In the genomic region with DNA sequence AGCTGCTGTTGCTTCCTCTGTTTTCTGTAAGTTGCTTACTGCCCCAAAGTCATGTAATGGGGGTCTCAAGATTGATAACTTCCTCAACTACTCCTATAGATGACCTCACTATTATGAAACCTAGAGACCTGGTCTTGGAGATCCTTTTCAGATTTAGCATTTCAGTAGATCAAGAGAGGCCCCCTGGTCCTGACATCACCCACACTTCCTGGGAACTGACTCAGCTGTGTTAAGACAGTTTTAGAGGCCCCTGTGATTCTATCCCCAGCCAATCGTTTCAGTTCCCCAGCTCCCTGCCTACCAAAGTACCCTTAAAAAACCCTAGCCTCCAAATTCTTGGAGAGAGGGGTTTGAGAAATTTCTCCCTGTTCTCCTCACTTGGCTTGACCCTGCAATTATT, we compare ENCODE assay signal across 27 cellular contexts.
"Had no signal": no experiment of that assay in that cellular context is flagged by ENCODE, and none has a peak within 500 bp of the region (broad histone marks: within the 10 kb centered on the region; RNA-seq: fewer than 3 reads in every experiment).

No MANE protein-coding gene starts in this region.

- H3K36me3 ChIP-seq: brain microvascular endothelial cell, gastrocnemius medialis, left ventricle myocardium inferior, spleen, tibial nerve had no signal

- ATAC-seq: gastrocnemius medialis; mucosa of descending colon; natural killer cell treated with Interleukin-12 subunit alpha and Interleukin-12 subunit beta and Interleukin-15 and Interleukin-18, amount 100 ng/mL, for 72 hours; right cardiac atrium; stimulated activated memory B cell treated with anti-CD40 and anti-IgM and Interleukin-4, amounts not matched to agents 10 μg/mL and 1 μg/mL and 100 μg/mL, for 72 hours had no signal

- H3K27me3 ChIP-seq: brain microvascular endothelial cell, dorsolateral prefrontal cortex, gastrocnemius medialis, spleen, tibial nerve had no signal

- H3K9me3 Mint-ChIP-seq: activated naive CD4-positive, alpha-beta T cell treated with anti-CD3 and anti-CD28 coated beads for 36 hours; activated naive CD8-positive, alpha-beta T cell treated with anti-CD3 and anti-CD28 coated beads, Interleukin-2, amount 10 ng/mL, durations not matched to agents 7 days and 5 days; activated T-helper 1 cell treated with anti-CD3 and anti-CD28 coated beads, Interleukin-12 subunit alpha, Interleukin-12 subunit beta, Interleukin-2, Interleukin-4 antibody, amounts not matched to agents 30 ng/mL and 10 ng/mL and 1 ng/mL, durations not matched to agents 14 hours and 24 hours and 36 hours; natural killer cell treated with Interleukin-12 subunit alpha and Interleukin-12 subunit beta and Interleukin-15 and Interleukin-18, amount 100 ng/mL, for 72 hours; stimulated activated memory B cell treated with anti-CD40 and anti-IgM and Interleukin-4, amounts not matched to agents 10 μg/mL and 1 μg/mL and 100 μg/mL, for 72 hours; T-helper 1 cell treated with Interleukin-12 subunit alpha and Interleukin-12 subunit beta and Interleukin-4 antibody, amounts not matched to agents 30 μg/mL and 1 μg/mL, for 36 hours had no signal

- H3K27me3 Mint-ChIP-seq: stimulated activated memory B cell treated with anti-CD40 and anti-IgM and Interleukin-4, amounts not matched to agents 10 μg/mL and 1 μg/mL and 100 μg/mL, for 72 hours had no signal

- H3K4me3 Mint-ChIP-seq: activated naive CD4-positive, alpha-beta T cell treated with anti-CD3 and anti-CD28 coated beads for 36 hours; activated naive CD8-positive, alpha-beta T cell treated with anti-CD3 and anti-CD28 coated beads, Interleukin-2, amount 10 ng/mL, durations not matched to agents 7 days and 5 days; activated T-helper 1 cell treated with anti-CD3 and anti-CD28 coated beads, Interleukin-12 subunit alpha, Interleukin-12 subunit beta, Interleukin-2, Interleukin-4 antibody, amounts not matched to agents 30 ng/mL and 10 ng/mL and 1 ng/mL, durations not matched to agents 14 hours and 24 hours and 36 hours; natural killer cell treated with Interleukin-12 subunit alpha and Interleukin-12 subunit beta and Interleukin-15 and Interleukin-18, amount 100 ng/mL, for 72 hours; stimulated activated memory B cell treated with anti-CD40 and anti-IgM and Interleukin-4, amounts not matched to agents 10 μg/mL and 1 μg/mL and 100 μg/mL, for 72 hours; T-helper 1 cell treated with Interleukin-12 subunit alpha and Interleukin-12 subunit beta and Interleukin-4 antibody, amounts not matched to agents 30 μg/mL and 1 μg/mL, for 36 hours had no signal

- H3K4me1 Mint-ChIP-seq: stimulated activated memory B cell treated with anti-CD40 and anti-IgM and Interleukin-4, amounts not matched to agents 10 μg/mL and 1 μg/mL and 100 μg/mL, for 72 hours had no signal

- H3K27ac Mint-ChIP-seq: activated naive CD4-positive, alpha-beta T cell treated with anti-CD3 and anti-CD28 coated beads for 36 hours; activated naive CD8-positive, alpha-beta T cell treated with anti-CD3 and anti-CD28 coated beads, Interleukin-2, amount 10 ng/mL, durations not matched to agents 7 days and 5 days; activated T-helper 1 cell treated with anti-CD3 and anti-CD28 coated beads, Interleukin-12 subunit alpha, Interleukin-12 subunit beta, Interleukin-2, Interleukin-4 antibody, amounts not matched to agents 30 ng/mL and 10 ng/mL and 1 ng/mL, durations not matched to agents 14 hours and 24 hours and 36 hours; natural killer cell treated with Interleukin-12 subunit alpha and Interleukin-12 subunit beta and Interleukin-15 and Interleukin-18, amount 100 ng/mL, for 72 hours; stimulated activated memory B cell treated with anti-CD40 and anti-IgM and Interleukin-4, amounts not matched to agents 10 μg/mL and 1 μg/mL and 100 μg/mL, for 72 hours; T-helper 1 cell treated with Interleukin-12 subunit alpha and Interleukin-12 subunit beta and Interleukin-4 antibody, amounts not matched to agents 30 μg/mL and 1 μg/mL, for 36 hours had no signal

- H3K9me3 ChIP-seq: gastrocnemius medialis, left ventricle myocardium inferior, mucosa of descending colon, spleen, tibial nerve had no signal

- H3K4me1 ChIP-seq: gastrocnemius medialis, left ventricle myocardium inferior, spleen, tibial nerve had no signal

- DNase-seq: activated CD4-positive, alpha-beta T cell treated with anti-CD3 and anti-CD28 coated beads, Interleukin-2, amount 50 U/mL, for 4 hours; activated CD4-positive, CD25-positive, alpha-beta regulatory T cell treated with anti-CD3 and anti-CD28 coated beads, Interleukin-2, amount 50 U/mL, for 72 hours; activated effector memory CD4-positive, alpha-beta T cell treated with anti-CD3 and anti-CD28 coated beads, Interleukin-2, amount 50 U/mL, for 16 hours; activated naive CD4-positive, alpha-beta T cell treated with anti-CD3 and anti-CD28 coated beads for 36 hours; activated naive CD8-positive, alpha-beta T cell treated with anti-CD3 and anti-CD28 coated beads, Interleukin-2, amount 10 ng/mL, durations not matched to agents 7 days and 5 days; amniotic stem cell; brain microvascular endothelial cell; dorsolateral prefrontal cortex; effector memory CD4-positive, alpha-beta T cell; erythroblast; gastrocnemius medialis; glutamatergic neuron; islet precursor cell; left ventricle myocardium inferior; mucosa of descending colon; right cardiac atrium; spleen; stimulated activated CD4-positive, alpha-beta T cell treated with anti-CD3 and anti-CD28 coated beads, Interleukin-2, amount 100 ng/mL, for 48 hours; SW 1271; T-helper 9 cell had no signal

- H3K27ac ChIP-seq: brain microvascular endothelial cell, coronary artery, dorsolateral prefrontal cortex, gastrocnemius medialis, left ventricle myocardium inferior, spleen, tibial nerve had no signal

- H3K36me3 Mint-ChIP-seq: activated naive CD8-positive, alpha-beta T cell treated with anti-CD3 and anti-CD28 coated beads, Interleukin-2, amount 10 ng/mL, durations not matched to agents 7 days and 5 days; natural killer cell treated with Interleukin-12 subunit alpha and Interleukin-12 subunit beta and Interleukin-15 and Interleukin-18, amount 100 ng/mL, for 72 hours; stimulated activated memory B cell treated with anti-CD40 and anti-IgM and Interleukin-4, amounts not matched to agents 10 μg/mL and 1 μg/mL and 100 μg/mL, for 72 hours had no signal

- H3K4me3 ChIP-seq: coronary artery, dorsolateral prefrontal cortex, gastrocnemius medialis, left ventricle myocardium inferior, lung, mucosa of descending colon, spleen, tibial nerve had no signal
